ENCODE assay signal across 8 cellular contexts in genomic region chr10:43421201-43421507, GRCh38. TPM values are rescaled to one million over a fixed set of nuclear protein-coding genes. Genes with fewer than 3 reads are reported as not detected.
A peak's percentile ranks its signal among the peaks of the same experiment; 100 is the strongest.
DNase-seq lines count a peak whose midpoint lies in the region; TF ChIP-seq lines count a peak whose summit lies in the region.

No MANE protein-coding gene starts in this region.

- H3K27me3 Mint-ChIP-seq in nephron (ENCODE audit: low read depth) = no peaks in the 10 kb centered on the region

- no peaks in the 10 kb centered on the region for H3K9me3 Mint-ChIP-seq in nephron

- H3K4me1 Mint-ChIP-seq in nephron = peaks cover 11% of the 10 kb centered on the region

- H3K36me3 Mint-ChIP-seq in nephron (ENCODE audit: low read depth) = peaks cover 9% of the 10 kb centered on the region

- no peak for DNase-seq in Jurkat, Clone E6-1 (ENCODE audit: low read depth, low spot score)
- DNase-seq in coronary artery (ENCODE audit: low spot score) (no peak), DMS53 (lab: John Stamatoyannopoulos, UW) (no peak), DMS53 treated with DMSO at 0.1 percent for 48 hours (lab: John Stamatoyannopoulos, UW; ENCODE audit: unreplicated experiment) (no peak), OCI-M2 (lab: John Stamatoyannopoulos, UW; ENCODE audit: unreplicated experiment) (no peak), retina (no peak)

- H3K4me3 Mint-ChIP-seq in nephron = peak overlapping the region; percentile 87 to 90 (median 89)

- peak overlapping the region; percentile 97 to 99 (median 98) for H3K27ac Mint-ChIP-seq in nephron

- peak overlapping the region; percentile 64 for H3K4me3 ChIP-seq in Jurkat, Clone E6-1 (ENCODE audit: low read length)
- H3K4me3 ChIP-seq in coronary artery = peak overlapping the region; percentile 76

- H3K27ac ChIP-seq in C4-2B (peak overlapping the region; percentile 85), coronary artery (peak overlapping the region; percentile 92 to 97)

- no peak for TF ChIP-seq CTCF in C4-2B (conservative IDR thresholded peaks at IDR 0.05)
- no peak for TF ChIP-seq CTCF in coronary artery (IDR thresholded peaks at IDR 0.05)
- no peak for TF ChIP-seq CTCF in nephron (IDR thresholded peaks at IDR 0.05; ENCODE audit: unreplicated experiment in 3 of 3)

RNA-seq across cellular contexts. Expression of gene HNRNPF, which starts 12.2 kb away (rescaled TPM):
- 315 TPM for polyA plus RNA-seq in Jurkat, Clone E6-1 (2012; ENCODE audit: insufficient read depth, insufficient read length)

RNA-seq across cellular contexts. Expression of gene ZNF487, which starts 15.8 kb away (rescaled TPM):
- polyA plus RNA-seq in Jurkat, Clone E6-1 (2012; ENCODE audit: insufficient read depth, insufficient read length) = 3.0 TPM

RNA-seq across cellular contexts. Expression of gene FXYD4, which starts 49.7 kb away (rescaled TPM):
- not detected for polyA plus RNA-seq in Jurkat, Clone E6-1 (2012; ENCODE audit: insufficient read depth, insufficient read length)
